Comparison of ENCODE assay signal across 8 cellular contexts in the genomic region with DNA sequence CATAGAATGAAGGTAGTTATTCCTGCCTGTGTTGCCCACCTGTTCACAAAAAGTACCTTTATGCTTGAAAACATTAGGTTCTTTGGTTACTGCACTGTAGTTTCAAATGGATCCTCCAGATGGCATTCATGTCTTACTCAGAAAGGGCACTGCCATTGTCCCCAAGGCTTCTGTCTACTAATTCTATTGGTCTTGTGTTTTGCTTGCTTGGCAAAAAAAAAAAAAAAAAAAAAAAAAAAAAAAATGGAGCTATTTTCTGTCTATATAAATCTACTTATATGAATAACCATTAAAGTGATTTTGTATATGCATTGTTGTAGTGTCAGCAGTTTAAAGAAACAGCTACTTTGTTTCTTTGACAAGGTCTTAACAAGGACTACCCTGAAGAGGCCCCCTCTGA. TPM values are rescaled to one million over a fixed set of nuclear protein-coding genes. Genes with fewer than 3 reads are reported as not detected.
DNase-seq lines count a peak whose midpoint lies in the region; ATAC-seq and TF ChIP-seq lines count a peak whose summit lies in the region.

No MANE protein-coding gene starts in this region.

- H3K36me3 ChIP-seq in BJ (ENCODE audit: control insufficient read depth, insufficient read depth, low read length) (peaks cover 2% of the 10 kb centered on the region; the same call in 1 of the 2 replicates), OCI-LY1 (ENCODE audit: insufficient read depth, low read length) (peaks cover 18% of the 10 kb centered on the region; the same call in 1 of the 2 replicates)

- no peak overlapping the region for H3K4me3 Mint-ChIP-seq in neural crest cell

- CTCF ChIA-PET in BJ (lab: Yijun Ruan, JAX) = interaction anchor here (0.7 to 2.3 kb wide), 9 partner anchors 10 to 260 kb away, joined by 3 to 16 read pairs (median 3); no protein-coding TSS in a partner anchor

- H3K4me1 Mint-ChIP-seq in neural crest cell = peaks cover 5% of the 10 kb centered on the region

- intact Hi-C loops in dorsolateral prefrontal cortex (cut with DNase I) = no loop called here

- POLR2A ChIA-PET in BJ (lab: Charles Lee) = interaction anchor here (0.6 kb wide), 3 partner anchors 133 to 188 kb away, joined by 3 to 19 read pairs (median 18); no protein-coding TSS in a partner anchor

- no peaks in the 10 kb centered on the region for H3K9me3 ChIP-seq in OCI-LY1 (ENCODE audit: low read length)

- no peaks in the 10 kb centered on the region for H3K9me2 ChIP-seq in OCI-LY1 (ENCODE audit: low read depth, low read length)

- no peak overlapping the region for H3K27ac Mint-ChIP-seq in neural crest cell (ENCODE audit: unreplicated experiment)

- H3K4me2 ChIP-seq in OCI-LY1 (ENCODE audit: low read length) = no peak overlapping the region

- no peak overlapping the region for H3K9ac ChIP-seq in OCI-LY1 (ENCODE audit: low read length)

- ATAC-seq in GM18517 (IDR thresholded peaks at IDR 0.05; ENCODE audit: unreplicated experiment) (peak; percentile 78), GM21360 (IDR thresholded peaks at IDR 0.05; ENCODE audit: unreplicated experiment) (no peak)

- H3K4me3 ChIP-seq in BJ (ENCODE audit: low read depth, low read length) (no peak overlapping the region), OCI-LY1 (ENCODE audit: low read depth, low read length, poor library complexity, severe bottlenecking) (no peak overlapping the region), dorsolateral prefrontal cortex (no peak overlapping the region)

- H3K79me2 ChIP-seq in OCI-LY1 (ENCODE audit: insufficient read depth, low read length) = no peaks in the 10 kb centered on the region

- peaks cover 2% of the 10 kb centered on the region for H3K36me3 Mint-ChIP-seq in neural crest cell (ENCODE audit: low read depth)

- DNase-seq in BJ (ENCODE audit: low read depth) = no peak
- DNase-seq in HuH-7 (ENCODE audit: low spot score) = peak; percentile 63
- DNase-seq in dorsolateral prefrontal cortex = no peak
- no peak for DNase-seq in neural crest cell (ENCODE audit: low read depth, low spot score)
- DNase-seq in LoVo (ENCODE audit: low spot score) = no peak

- H3K9me3 Mint-ChIP-seq in neural crest cell = no peaks in the 10 kb centered on the region

- H3F3A ChIP-seq in OCI-LY1 (ENCODE audit: insufficient read depth, low read length) = no peaks in the 10 kb centered on the region

- H2AFZ ChIP-seq in OCI-LY1 (ENCODE audit: low read length) = no peak overlapping the region

- H3K27me3 Mint-ChIP-seq in neural crest cell (ENCODE audit: low read depth) = no peaks in the 10 kb centered on the region

- TF ChIP-seq CTCF in BJ (IDR thresholded peaks at IDR 0.05; ENCODE audit: insufficient read depth, low read depth, low read length) (peak; percentile 56), OCI-LY1 (IDR thresholded peaks at IDR 0.05; ENCODE audit: low read length) (peak; percentile 67), dorsolateral prefrontal cortex (IDR thresholded peaks at IDR 0.05 in 54 of 56, conservative IDR thresholded peaks at IDR 0.05 in 2 of 56; ENCODE audit: low read depth in 1 of 56, partially characterized antibody in 56 of 56) (peak in 48 of 56 donors; percentile 9 to 63 (median 44)), neural crest cell (conservative IDR thresholded peaks at IDR 0.05) (peak; percentile 68)

- H3K27me3 ChIP-seq in BJ (ENCODE audit: control insufficient read depth, insufficient read depth, low read length) (no peaks in the 10 kb centered on the region), OCI-LY1 (ENCODE audit: insufficient read depth, low read length) (no peaks in the 10 kb centered on the region), dorsolateral prefrontal cortex (no peaks in the 10 kb centered on the region)

- H3K27ac ChIP-seq in OCI-LY1 (ENCODE audit: low read depth, low read length, poor library complexity, severe bottlenecking) (no peak overlapping the region), dorsolateral prefrontal cortex (peak overlapping the region in 5 of 59 donors; percentile 23 to 49 (median 37))

- H3K4me1 ChIP-seq in OCI-LY1 (ENCODE audit: insufficient read depth, low read length, severe bottlenecking) = no peaks in the 10 kb centered on the region

- H4K20me1 ChIP-seq in OCI-LY1 (ENCODE audit: insufficient read depth, low read length) = no peaks in the 10 kb centered on the region

RNA-seq across cellular contexts. Expression of a gene that starts 12.7 kb away (rescaled TPM):
- polyA plus RNA-seq in BJ (2011; rRNA removed) = 16.6 and 26.3 TPM in 2 replicates
- polyA minus RNA-seq in BJ (2011; rRNA and poly(A)+ RNA removed) = 12.1 and 22.7 TPM in 2 replicates
- total RNA-seq in dorsolateral prefrontal cortex = 10 to 100 TPM; 18.1 to 39.8 (median 27.3) TPM
- total RNA-seq in neural crest cell = 43.7 and 46.0 TPM in 2 replicates

RNA-seq across cellular contexts. Expression of a gene that starts 45.5 kb away (rescaled TPM):
- 2.2 and 2.3 TPM in 2 replicates for polyA plus RNA-seq in BJ (2011; rRNA removed)
- 1.5 and 2.5 TPM in 2 replicates for polyA minus RNA-seq in BJ (2011; rRNA and poly(A)+ RNA removed)
- total RNA-seq in dorsolateral prefrontal cortex (100 to 1,000 TPM in 46 of 120 experiments, 10 to 100 TPM in 74; 40.1 to 180 (median 87.5) TPM), neural crest cell (10.5 and 10.7 TPM in 2 replicates)
